ENCODE assay signal across 10 cellular contexts in genomic region chrX:40068048-40068447, GRCh38. TPM values are rescaled to one million over a fixed set of nuclear protein-coding genes. Genes with fewer than 3 reads are reported as not detected.
DNase-seq lines count a peak whose midpoint lies in the region; ATAC-seq, FAIRE-seq and TF ChIP-seq lines count a peak whose summit lies in the region.
"Had no signal": no experiment of that assay in that cellular context is flagged by ENCODE, and none has a peak within 500 bp of the region (broad histone marks: within the 10 kb centered on the region; RNA-seq: fewer than 3 reads in every experiment).

No MANE protein-coding gene starts in this region.

- POLR2A ChIA-PET in activated naive CD8-positive, alpha-beta T cell treated with anti-CD3 and anti-CD28 coated beads, Interleukin-2, amount 10 ng/mL, durations not matched to agents 7 days and 5 days (lab: Charles Lee), result interaction anchor here (1.3 kb wide), 1 partner anchor 29 kb away, joined by 3 read pairs; the partner anchor contains the start of gene BCOR
- POLR2A ChIA-PET in GM12878 (lab: Charles Lee), result no interaction called here

- TF ChIP-seq CTCF in NB4 (IDR thresholded peaks at IDR 0.05; ENCODE audit: low read depth, low read length), result no peak
- TF ChIP-seq CTCF in GM12878 (IDR thresholded peaks at IDR 0.05 in 2 of 3, conservative IDR thresholded peaks at IDR 0.05 in 1 of 3; ENCODE audit: control insufficient read depth in 2 of 3, extremely low read depth in 1 of 3, insufficient read depth in 1 of 3, low read depth in 3 of 3, low read length in 3 of 3), result 0 out of 6 replicates have a peak, but pooled peaks of 1 of the 3 experiments have one; percentile 9

- H3K4me1 ChIP-seq in GM12878 (ENCODE audit: control insufficient read depth, insufficient read depth, low read length) (no peaks in the 10 kb centered on the region), right cardiac atrium (ENCODE audit: control insufficient read depth, insufficient read depth, low read length) (no peaks in the 10 kb centered on the region)

- H3K27ac ChIP-seq in GM12878 (ENCODE audit: control insufficient read depth, insufficient read depth) (no peak overlapping the region), right cardiac atrium (ENCODE audit: low read length) (no peak overlapping the region)

- no peak overlapping the region for H3K4me2 ChIP-seq in GM12878 (ENCODE audit: control insufficient read depth, insufficient read depth)

- no peak for TF ChIP-seq POLR2A in NB4 (IDR thresholded peaks at IDR 0.05; ENCODE audit: extremely low read depth, insufficient read length)
- no peak for TF ChIP-seq POLR2A in GM12878 (IDR thresholded peaks at IDR 0.05; ENCODE audit: low read depth, low read length)

- peaks cover 0 to 13% of the 10 kb centered on the region in 2 experiments; a peak in 3 of 4 replicates for H3K36me3 ChIP-seq in GM12878 (ENCODE audit: control insufficient read depth in 2 of 2, insufficient read depth in 2 of 2, low read length in 1 of 2)

- H3K9me3 ChIP-seq in GM12878 (replicated peaks; ENCODE audit: control insufficient read depth, insufficient read depth, low read length) (no peaks in the 10 kb centered on the region), right cardiac atrium (ENCODE audit: control insufficient read depth, low read length) (no peaks in the 10 kb centered on the region)

- H3K27me3 Mint-ChIP-seq in activated naive CD8-positive, alpha-beta T cell treated with anti-CD3 and anti-CD28 coated beads, Interleukin-2, amount 10 ng/mL, durations not matched to agents 7 days and 5 days, result no peaks in the 10 kb centered on the region
- H3K27me3 Mint-ChIP-seq in activated naive CD8-positive, alpha-beta T cell treated with anti-CD3 and anti-CD28 coated beads for 36 hours, result no peaks in the 10 kb centered on the region
- no peaks in the 10 kb centered on the region for H3K27me3 Mint-ChIP-seq in stimulated activated naive CD8-positive, alpha-beta T cell treated with anti-CD3 and anti-CD28 coated beads, Interleukin-15, amount 100 ng/mL, for 72 hours

- peak overlapping the region; percentile 47 for H3K27ac Mint-ChIP-seq in activated naive CD8-positive, alpha-beta T cell treated with anti-CD3 and anti-CD28 coated beads, Interleukin-2, amount 10 ng/mL, durations not matched to agents 7 days and 5 days
- no peak overlapping the region for H3K27ac Mint-ChIP-seq in activated naive CD8-positive, alpha-beta T cell treated with anti-CD3 and anti-CD28 coated beads for 36 hours
- H3K27ac Mint-ChIP-seq in stimulated activated naive CD8-positive, alpha-beta T cell treated with anti-CD3 and anti-CD28 coated beads, Interleukin-15, amount 100 ng/mL, for 72 hours, result peak overlapping the region in 1 of 2 donors; percentile 76

- TF ChIP-seq RAD21 in GM12878 (IDR thresholded peaks at IDR 0.05; ENCODE audit: insufficient read depth, low read depth, low read length), result no peak

- H3K4me3 ChIP-seq in NB4 (ENCODE audit: low read depth, low read length) (no peak overlapping the region), GM12878 (no peak overlapping the region), right cardiac atrium (ENCODE audit: low read length) (no peak overlapping the region)

- peaks cover 36% of the 10 kb centered on the region for H3K36me3 Mint-ChIP-seq in activated naive CD8-positive, alpha-beta T cell treated with anti-CD3 and anti-CD28 coated beads, Interleukin-2, amount 10 ng/mL, durations not matched to agents 7 days and 5 days
- peaks cover 57% of the 10 kb centered on the region for H3K36me3 Mint-ChIP-seq in activated naive CD8-positive, alpha-beta T cell treated with anti-CD3 and anti-CD28 coated beads for 36 hours

- in situ Hi-C loops in GM12878 (cut with MboI), result no loop called here

- no peak for DNase-seq in activated naive CD8-positive, alpha-beta T cell treated with anti-CD3 and anti-CD28 coated beads, Interleukin-2, amount 10 ng/mL, durations not matched to agents 7 days and 5 days
- no peak for DNase-seq in activated naive CD8-positive, alpha-beta T cell treated with anti-CD3 and anti-CD28 coated beads for 36 hours
- DNase-seq in NB4 (ENCODE audit: low read depth), result peak; percentile 45
- DNase-seq in GM12878 (ENCODE audit: low read depth, low spot score), result no peak
- DNase-seq in stimulated activated naive CD8-positive, alpha-beta T cell treated with anti-CD3 and anti-CD28 coated beads, Interleukin-15, amount 100 ng/mL, for 72 hours, result peak in 1 of 2 donors; percentile 21
- DNase-seq in NOMO-1 treated with DMSO at 0.1 percent for 48 hours (lab: John Stamatoyannopoulos, UW; ENCODE audit: unreplicated experiment), result no peak
- DNase-seq in iPS-NIHi7 (ENCODE audit: extremely low spot score), result no peak
- DNase-seq in right cardiac atrium, result no peak
- DNase-seq: left cardiac atrium had no signal

- peaks cover 3% of the 10 kb centered on the region; the same call in 1 of the 2 replicates for H4K20me1 ChIP-seq in GM12878 (ENCODE audit: control insufficient read depth, insufficient read depth)

- TF ChIP-seq EP300 in GM12878 (IDR thresholded peaks at IDR 0.05; ENCODE audit: borderline replicate concordance in 1 of 2, control insufficient read depth in 1 of 2, low read depth in 2 of 2, low read length in 2 of 2), result no peak

- SMC1A ChIA-PET in GM12878 (lab: Charles Lee; ENCODE audit: uncharacterized antibody, unreplicated experiment), result no interaction called here

- no peaks in the 10 kb centered on the region for H3K79me2 ChIP-seq in GM12878 (ENCODE audit: control insufficient read depth, insufficient read depth, low read length)

- 82% methylated on average over 4 of the region's 4 CpGs for WGBS in GM12878 (ENCODE audit: insufficient coverage, insufficient replicate concordance, low lambda C conversion rate, missing lambda C conversion rate)
- WGBS in right cardiac atrium, result 87% methylated on average over 4 of the region's 4 CpGs

- H2AFZ ChIP-seq in GM12878 (ENCODE audit: control insufficient read depth, low read depth, low read length), result no peak overlapping the region

- no peak overlapping the region for H3K4me3 Mint-ChIP-seq in activated naive CD8-positive, alpha-beta T cell treated with anti-CD3 and anti-CD28 coated beads, Interleukin-2, amount 10 ng/mL, durations not matched to agents 7 days and 5 days
- H3K4me3 Mint-ChIP-seq in activated naive CD8-positive, alpha-beta T cell treated with anti-CD3 and anti-CD28 coated beads for 36 hours, result no peak overlapping the region
- H3K4me3 Mint-ChIP-seq in stimulated activated naive CD8-positive, alpha-beta T cell treated with anti-CD3 and anti-CD28 coated beads, Interleukin-15, amount 100 ng/mL, for 72 hours, result no peak overlapping the region

- peak; percentile 38 for ATAC-seq in activated naive CD8-positive, alpha-beta T cell treated with anti-CD3 and anti-CD28 coated beads, Interleukin-2, amount 10 ng/mL, durations not matched to agents 7 days and 5 days (ENCODE audit: low read depth)
- ATAC-seq in GM12878 (peak; percentile 42; the same call in 2 of the 3 replicates), right cardiac atrium (no peak)
- peak; percentile 61 for ATAC-seq in stimulated activated naive CD8-positive, alpha-beta T cell treated with anti-CD3 and anti-CD28 coated beads, Interleukin-15, amount 100 ng/mL, for 72 hours
- ATAC-seq: left cardiac atrium had no signal

- no TSS peak for BruUV-seq in GM12878 (replicated peaks; lab: Mats Ljungman, UMichigan)

- H3K27me3 ChIP-seq in GM12878 (replicated peaks in 1 of 2; ENCODE audit: control insufficient read depth in 2 of 2, insufficient read depth in 2 of 2, low read length in 1 of 2), result no peaks in the 10 kb centered on the region
- H3K27me3 ChIP-seq in right cardiac atrium (ENCODE audit: control insufficient read depth, insufficient read depth), result no peaks in the 10 kb centered on the region

- no peak for FAIRE-seq in GM12878 (lab: Jason Lieb, UNC)
- FAIRE-seq: HTR-8/SVneo had no signal

- RAD21 ChIA-PET in GM12878 (lab: Charles Lee; ENCODE audit: unreplicated experiment), result no interaction called here

- CTCF ChIA-PET in GM12878 (lab: Yijun Ruan, JAX), result no interaction called here

- peaks cover 54% of the 10 kb centered on the region for H3K4me1 Mint-ChIP-seq in activated naive CD8-positive, alpha-beta T cell treated with anti-CD3 and anti-CD28 coated beads, Interleukin-2, amount 10 ng/mL, durations not matched to agents 7 days and 5 days
- peaks cover 47% of the 10 kb centered on the region for H3K4me1 Mint-ChIP-seq in activated naive CD8-positive, alpha-beta T cell treated with anti-CD3 and anti-CD28 coated beads for 36 hours
- H3K4me1 Mint-ChIP-seq in stimulated activated naive CD8-positive, alpha-beta T cell treated with anti-CD3 and anti-CD28 coated beads, Interleukin-15, amount 100 ng/mL, for 72 hours, result peaks cover 72% of the 10 kb centered on the region

- H3K9me3 Mint-ChIP-seq in activated naive CD8-positive, alpha-beta T cell treated with anti-CD3 and anti-CD28 coated beads, Interleukin-2, amount 10 ng/mL, durations not matched to agents 7 days and 5 days, result no peaks in the 10 kb centered on the region
- H3K9me3 Mint-ChIP-seq in activated naive CD8-positive, alpha-beta T cell treated with anti-CD3 and anti-CD28 coated beads for 36 hours, result no peaks in the 10 kb centered on the region
- H3K9me3 Mint-ChIP-seq in stimulated activated naive CD8-positive, alpha-beta T cell treated with anti-CD3 and anti-CD28 coated beads, Interleukin-15, amount 100 ng/mL, for 72 hours, result no peaks in the 10 kb centered on the region

- H3K9ac ChIP-seq in GM12878 (ENCODE audit: control insufficient read depth, insufficient read depth, low read length), result no peak overlapping the region

- intact Hi-C loops in GM12878 (cut with micrococcal nuclease; ENCODE audit: unreplicated experiment), result no loop called here
- intact Hi-C loops in right cardiac atrium (cut with DNase I), result no loop called here

RNA-seq across cellular contexts. Expression of gene BCOR, which starts 29.7 kb away (rescaled TPM):
- 10 to 100 TPM; 44.7 to 46.4 TPM for total RNA-seq in activated naive CD8-positive, alpha-beta T cell treated with anti-CD3 and anti-CD28 coated beads, Interleukin-2, amount 10 ng/mL, durations not matched to agents 7 days and 5 days
- total RNA-seq in activated naive CD8-positive, alpha-beta T cell treated with anti-CD3 and anti-CD28 coated beads for 36 hours, result 10 to 100 TPM; 32.3 to 36.0 TPM
- 8.7 and 10.9 TPM in 2 replicates for total RNA-seq in GM12878 (2013; cell fraction: nucleolus; rRNA removed)
- 9.9 and 12.8 TPM in 2 replicates for total RNA-seq in GM12878 (2014; rRNA removed)
- total RNA-seq in GM12878 (2014; rRNA removed; fragmentation: Illumina TruSeq; extraction: Trizol), result 7.0 and 7.3 TPM in 2 replicates
- total RNA-seq in GM12878 (2021), result 16.4 and 17.5 TPM in 2 replicates
- polyA plus RNA-seq in GM12878 (2011; ENCODE audit: low read depth), result 9.8 TPM
- 7.5 and 8.0 TPM in 2 replicates for polyA plus RNA-seq in GM12878 (2011; rRNA removed)
- polyA plus RNA-seq in GM12878 (2011; cell fraction: cytosol; rRNA removed), result 6.9 and 11.2 TPM in 2 replicates
- polyA plus RNA-seq in GM12878 (2011; cell fraction: nucleus; rRNA removed), result 22.9 and 32.6 TPM in 2 replicates
- 12.0 and 13.5 TPM in 2 replicates for polyA plus RNA-seq in GM12878 (2012)
- 14.6 and 14.8 TPM in 2 replicates for polyA plus RNA-seq in GM12878 (2014; fragmentation: Illumina TruSeq; extraction: Trizol)
- 1 to 10 TPM; 5.1 to 8.0 TPM for polyA plus RNA-seq in GM12878 (2014; fragmentation: Nextera tagmentation; extraction: Ambion mirVana)
- 9.6 and 10.0 TPM in 2 replicates for polyA plus RNA-seq in GM12878 (2014; rRNA removed)
- 10 to 100 TPM; 10.1 to 10.9 TPM for polyA plus RNA-seq in GM12878 (2016; fragmentation: Nextera tagmentation; extraction: Ambion mirVana)
- 8.6 and 10.0 TPM in 2 replicates for polyA minus RNA-seq in GM12878 (2011; rRNA and poly(A)+ RNA removed)
- 8.4 and 9.4 TPM in 2 replicates for polyA minus RNA-seq in GM12878 (2011; cell fraction: cytosol; rRNA and poly(A)+ RNA removed)
- 7.9 and 12.2 TPM in 2 replicates for polyA minus RNA-seq in GM12878 (2011; cell fraction: nucleus; rRNA and poly(A)+ RNA removed)
- total RNA-seq in right cardiac atrium, result 10 to 100 TPM; 18.1 to 30.1 (median 20.5) TPM
- polyA plus RNA-seq in right cardiac atrium, result 11.1 TPM

Comparison
In these comparisons a context has a peak if more than half of its experiments do, and no peak if none do; other contexts are left out.
1. ATAC-seq: peak in activated naive CD8-positive, alpha-beta T cell treated with anti-CD3 and anti-CD28 coated beads, Interleukin-2, amount 10 ng/mL, durations not matched to agents 7 days and 5 days (single experiment), GM12878 (single experiment) and stimulated activated naive CD8-positive, alpha-beta T cell treated with anti-CD3 and anti-CD28 coated beads, Interleukin-15, amount 100 ng/mL, for 72 hours (single experiment); none in right cardiac atrium (0 of 2).